Comparison of ENCODE assay signal across 24 cellular contexts in the genomic region with DNA sequence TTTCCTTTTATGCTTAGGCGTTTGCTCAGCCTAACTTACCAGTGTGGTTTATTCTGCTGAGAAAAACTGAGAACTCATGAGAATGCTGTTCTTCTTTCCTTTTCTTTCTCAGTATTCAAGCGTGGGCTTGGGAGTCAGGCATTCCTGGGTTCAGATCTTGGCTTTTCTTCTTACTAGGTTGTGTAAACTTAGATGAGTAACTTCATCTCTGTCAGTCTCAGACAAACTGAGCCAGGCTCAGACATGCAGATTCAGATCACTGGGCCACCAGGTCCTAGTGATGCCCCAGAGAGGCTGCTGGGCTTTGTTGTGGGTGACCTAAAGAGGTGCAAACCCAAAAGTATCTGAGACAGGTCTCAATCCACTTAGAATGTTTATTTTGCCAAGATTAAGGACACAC.
"Had no signal": no experiment of that assay in that cellular context is flagged by ENCODE, and none has a peak within 500 bp of the region (broad histone marks: within the 10 kb centered on the region; RNA-seq: fewer than 3 reads in every experiment).

No MANE protein-coding gene starts in this region.

- H3K27ac ChIP-seq: ascending aorta, breast epithelium, coronary artery, VCaP had no signal

- H3K9me3 ChIP-seq: ascending aorta, breast epithelium had no signal

- H3K9me3 Mint-ChIP-seq: activated naive CD4-positive, alpha-beta T cell treated with anti-CD3 and anti-CD28 coated beads, Interleukin-2, amount 10 ng/mL, durations not matched to agents 7 days and 5 days; activated naive CD8-positive, alpha-beta T cell treated with anti-CD3 and anti-CD28 coated beads, Interleukin-2, amount 10 ng/mL, durations not matched to agents 7 days and 5 days; brain; central memory CD8-positive, alpha-beta T cell had no signal

- DNase-seq: activated CD4-positive, alpha-beta T cell treated with anti-CD3 and anti-CD28 coated beads for 1 hour; activated CD4-positive, alpha-beta T cell treated with anti-CD3 and anti-CD28 coated beads for 48 hours; activated CD8-positive, alpha-beta memory T cell treated with anti-CD3 and anti-CD28 coated beads for 24 hours; activated CD8-positive, alpha-beta T cell treated with anti-CD3 and anti-CD28 coated beads for 36 hours; activated gamma-delta T cell; activated naive CD4-positive, alpha-beta T cell; activated naive CD4-positive, alpha-beta T cell treated with anti-CD3 and anti-CD28 coated beads, Interleukin-2, amount 10 ng/mL, durations not matched to agents 7 days and 5 days; activated naive CD8-positive, alpha-beta T cell treated with anti-CD3 and anti-CD28 coated beads, Interleukin-2, amount 10 ng/mL, durations not matched to agents 7 days and 5 days; activated T-cell treated with anti-CD3 and anti-CD28 coated beads, Interleukin-2, amount 50 U/mL, for 48 hours; dermis blood vessel endothelial cell; effector CD4-positive, alpha-beta T cell; foreskin fibroblast; head of caudate nucleus; T-helper 2 cell had no signal

- H3K4me3 ChIP-seq: ascending aorta, breast epithelium, coronary artery had no signal

- ATAC-seq: activated CD8-positive, alpha-beta T cell treated with anti-CD3 and anti-CD28 coated beads for 36 hours; activated naive CD4-positive, alpha-beta T cell treated with anti-CD3 and anti-CD28 coated beads, Interleukin-2, amount 50 U/mL, for 72 hours; esophagus mucosa; WTC11 had no signal

- H3K27ac Mint-ChIP-seq: activated CD8-positive, alpha-beta T cell treated with anti-CD3 and anti-CD28 coated beads for 36 hours; activated naive CD4-positive, alpha-beta T cell treated with anti-CD3 and anti-CD28 coated beads, Interleukin-2, amount 10 ng/mL, durations not matched to agents 7 days and 5 days; activated naive CD4-positive, alpha-beta T cell treated with anti-CD3 and anti-CD28 coated beads, Interleukin-2, amount 50 U/mL, for 72 hours; activated naive CD8-positive, alpha-beta T cell treated with anti-CD3 and anti-CD28 coated beads, Interleukin-2, amount 10 ng/mL, durations not matched to agents 7 days and 5 days; activated T-helper 1 cell treated with anti-CD3 and anti-CD28 coated beads, Interleukin-12 subunit alpha, Interleukin-12 subunit beta, Interleukin-2, Interleukin-4 antibody, amounts not matched to agents 30 ng/mL and 10 ng/mL and 1 ng/mL, durations not matched to agents 14 hours and 24 hours and 36 hours; brain; WTC11 had no signal

- H3K4me1 ChIP-seq: breast epithelium had no signal

- H3K4me3 Mint-ChIP-seq: activated CD8-positive, alpha-beta T cell treated with anti-CD3 and anti-CD28 coated beads for 36 hours; activated naive CD4-positive, alpha-beta T cell treated with anti-CD3 and anti-CD28 coated beads, Interleukin-2, amount 10 ng/mL, durations not matched to agents 7 days and 5 days; activated naive CD8-positive, alpha-beta T cell treated with anti-CD3 and anti-CD28 coated beads, Interleukin-2, amount 10 ng/mL, durations not matched to agents 7 days and 5 days; activated T-helper 1 cell treated with anti-CD3 and anti-CD28 coated beads, Interleukin-12 subunit alpha, Interleukin-12 subunit beta, Interleukin-2, Interleukin-4 antibody, amounts not matched to agents 30 ng/mL and 10 ng/mL and 1 ng/mL, durations not matched to agents 14 hours and 24 hours and 36 hours; brain; central memory CD8-positive, alpha-beta T cell; WTC11 had no signal

- H3K36me3 ChIP-seq: ascending aorta, breast epithelium had no signal

- H3K36me3 Mint-ChIP-seq: activated naive CD4-positive, alpha-beta T cell treated with anti-CD3 and anti-CD28 coated beads, Interleukin-2, amount 10 ng/mL, durations not matched to agents 7 days and 5 days; activated naive CD8-positive, alpha-beta T cell treated with anti-CD3 and anti-CD28 coated beads, Interleukin-2, amount 10 ng/mL, durations not matched to agents 7 days and 5 days; brain; WTC11 had no signal

- H3K4me1 Mint-ChIP-seq: activated naive CD4-positive, alpha-beta T cell treated with anti-CD3 and anti-CD28 coated beads, Interleukin-2, amount 10 ng/mL, durations not matched to agents 7 days and 5 days; activated naive CD8-positive, alpha-beta T cell treated with anti-CD3 and anti-CD28 coated beads, Interleukin-2, amount 10 ng/mL, durations not matched to agents 7 days and 5 days; central memory CD8-positive, alpha-beta T cell had no signal

- H3K27me3 ChIP-seq: ascending aorta, breast epithelium had no signal
